1 cellular context compared by ENCODE assay signal in genomic region chr7:1501487-1502270, GRCh38.
TF ChIP-seq lines count a peak whose summit lies in the region.

No MANE protein-coding gene starts in this region.

TF ChIP-seq in WTC11, 78 proteins besides CTCF, POLR2A, EP300 and RAD21 (continued from another document):
- TF ChIP-seq ZNF317 (CRISPR knock-in tag; IDR thresholded peaks at IDR 0.05; ENCODE audit: borderline replicate concordance, low read depth) (no peak), ZBTB21 (CRISPR knock-in tag; IDR thresholded peaks at IDR 0.05; ENCODE audit: borderline replicate concordance) (no peak)
TF ChIP-seq in WTC11: peak in this region for 0.
